In the genomic region with DNA sequence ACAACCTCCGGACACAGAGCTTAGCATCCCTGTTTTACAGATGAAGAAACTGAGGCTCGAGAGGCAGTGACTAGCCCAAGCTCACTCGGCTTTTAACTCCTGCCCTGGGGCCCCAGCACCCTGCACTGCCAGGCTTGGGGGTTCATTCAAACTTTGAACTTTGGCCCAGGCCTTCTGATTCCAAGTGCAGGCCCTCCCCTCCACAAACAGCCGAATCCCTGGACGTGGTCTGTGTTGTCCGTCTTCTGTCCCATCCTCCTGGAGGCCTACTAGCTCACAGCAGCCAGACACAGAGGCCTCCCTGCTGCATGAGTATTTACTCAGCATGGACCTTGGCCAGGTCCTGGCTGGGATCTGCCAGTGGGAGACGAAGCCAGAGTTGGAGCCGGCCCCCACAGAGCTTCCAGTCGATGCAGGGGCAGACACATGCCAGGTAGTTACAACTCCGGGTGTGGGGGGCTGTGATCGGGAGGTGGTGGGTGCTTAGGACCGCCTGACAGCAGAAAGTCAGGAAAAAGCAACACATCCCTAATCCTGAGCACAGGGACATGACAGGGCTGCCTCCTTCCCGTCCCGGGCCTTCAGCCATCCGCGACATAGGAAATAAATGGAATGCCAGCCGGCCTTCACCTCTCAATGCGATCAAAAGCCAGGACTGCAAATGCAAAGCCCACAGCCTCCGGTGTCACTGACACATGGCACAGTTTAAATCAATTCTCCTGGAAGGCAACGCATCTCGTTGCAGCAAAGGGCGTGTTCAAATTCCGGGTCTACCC, we compare ENCODE assay signal across 8 cellular contexts. TPM values are rescaled to one million over a fixed set of nuclear protein-coding genes. Genes with fewer than 3 reads are reported as not detected.
DNase-seq lines count a peak whose midpoint lies in the region; ATAC-seq lines count a peak whose summit lies in the region.

No MANE protein-coding gene starts in this region.

- H3K36me3 Mint-ChIP-seq in stimulated activated naive CD8-positive, alpha-beta T cell treated with anti-CD3 and anti-CD28 coated beads, Interleukin-15, Interleukin-2, amounts not matched to agents 100 ng/mL and 50 ng/mL, for 24 hours (ENCODE audit: low read depth), result peaks cover 22% of the 10 kb centered on the region

- no peaks in the 10 kb centered on the region for H3K9me3 Mint-ChIP-seq in stimulated activated naive CD8-positive, alpha-beta T cell treated with anti-CD3 and anti-CD28 coated beads, Interleukin-15, Interleukin-2, amounts not matched to agents 100 ng/mL and 50 ng/mL, for 24 hours

- no peak for ATAC-seq in stimulated activated naive CD8-positive, alpha-beta T cell treated with anti-CD3 and anti-CD28 coated beads, Interleukin-15, Interleukin-2, amounts not matched to agents 100 U/mL and 50 U/mL, for 24 hours
- ATAC-seq in aorta (ENCODE audit: low FRiP score) (peak; percentile 53), HG03139 (IDR thresholded peaks at IDR 0.05; ENCODE audit: unreplicated experiment) (no peak)

- intact Hi-C loops in aorta (cut with DNase I), result loop anchor here in 1 of 2 donors (2.0 kb wide), 1 partner anchor 22 kb away; no protein-coding TSS in a partner anchor

- H3K27ac ChIP-seq in aorta (ENCODE audit: low read depth in 1 of 2, low read length in 2 of 2), result peak overlapping the region; percentile 67 to 97

- no peaks in the 10 kb centered on the region for H3K27me3 Mint-ChIP-seq in stimulated activated naive CD8-positive, alpha-beta T cell treated with anti-CD3 and anti-CD28 coated beads, Interleukin-15, Interleukin-2, amounts not matched to agents 100 ng/mL and 50 ng/mL, for 24 hours

- no peaks in the 10 kb centered on the region for H3K9me3 ChIP-seq in aorta (ENCODE audit: control insufficient read depth, low read length)

- H3K4me3 Mint-ChIP-seq in stimulated activated naive CD8-positive, alpha-beta T cell treated with anti-CD3 and anti-CD28 coated beads, Interleukin-15, Interleukin-2, amounts not matched to agents 100 ng/mL and 50 ng/mL, for 24 hours, result peak overlapping the region; percentile 82

- H3K4me3 ChIP-seq in aorta (ENCODE audit: low read length in 2 of 2), result no peak overlapping the region

- peaks cover 0 to 8% of the 10 kb centered on the region in 2 donors for H3K4me1 ChIP-seq in aorta (ENCODE audit: control insufficient read depth in 1 of 2, insufficient read depth in 2 of 2, low read length in 2 of 2)

- H3K27ac Mint-ChIP-seq in stimulated activated naive CD8-positive, alpha-beta T cell treated with anti-CD3 and anti-CD28 coated beads, Interleukin-15, Interleukin-2, amounts not matched to agents 100 ng/mL and 50 ng/mL, for 24 hours, result peak overlapping the region; percentile 99

- H3K36me3 ChIP-seq in aorta (ENCODE audit: control insufficient read depth in 1 of 2, insufficient read depth in 2 of 2, low read length in 1 of 2), result no peaks in the 10 kb centered on the region

- WGBS in aorta, 2 donors, result 20% methylated on average over 23 of the region's 23 CpGs

- peaks cover 94% of the 10 kb centered on the region for H3K4me1 Mint-ChIP-seq in stimulated activated naive CD8-positive, alpha-beta T cell treated with anti-CD3 and anti-CD28 coated beads, Interleukin-15, Interleukin-2, amounts not matched to agents 100 ng/mL and 50 ng/mL, for 24 hours (ENCODE audit: low read depth)

- no peaks in the 10 kb centered on the region for H3K27me3 ChIP-seq in aorta (ENCODE audit: control insufficient read depth in 1 of 2, insufficient read depth in 2 of 2, low read length in 1 of 2)

- no peak for DNase-seq in stimulated activated naive CD8-positive, alpha-beta T cell treated with anti-CD3 and anti-CD28 coated beads, Interleukin-15, Interleukin-2, amounts not matched to agents 100 U/mL and 50 U/mL, for 24 hours
- DNase-seq in dermis microvascular lymphatic vessel endothelial cell (ENCODE audit: low read depth in 2 of 2), result peak; percentile 41 to 53
- DNase-seq in mucosa of gallbladder (ENCODE audit: low spot score), result peak; percentile 66
- DNase-seq in aorta, result peak; percentile 83 to 88
- no peak for DNase-seq in stimulated activated CD4-positive, alpha-beta T cell treated with anti-CD3 and anti-CD28 coated beads, Interleukin-2, amount 100 ng/mL, for 24 hours
- no peak for DNase-seq in NCI-H1436 treated with DMSO at 0.1 percent for 48 hours (lab: John Stamatoyannopoulos, UW)

RNA-seq across cellular contexts. Expression of a gene that starts 7.4 kb away (rescaled TPM):
- total RNA-seq in dermis microvascular lymphatic vessel endothelial cell, result 7.6 and 9.0 TPM in 2 replicates
- 12.2 TPM for total RNA-seq in mucosa of gallbladder
- 10 to 100 TPM; 21.5 to 34.7 TPM for total RNA-seq in aorta
- 1 to 10 TPM; 3.9 to 5.4 TPM for polyA plus RNA-seq in aorta

RNA-seq across cellular contexts. Expression of a gene that starts 46.7 kb away (rescaled TPM):
- total RNA-seq in dermis microvascular lymphatic vessel endothelial cell, result 12.7 and 16.4 TPM in 2 replicates
- 26.4 TPM for total RNA-seq in mucosa of gallbladder
- total RNA-seq in aorta, result 10 to 100 TPM in 1 of 2 donors, 1 to 10 TPM in 1; 9.3 to 12.7 TPM
- polyA plus RNA-seq in aorta, result 1 to 10 TPM; 4.8 to 9.8 TPM

Comparison
In these comparisons a context has a peak if more than half of its experiments do, and no peak if none do; other contexts are left out.
1. DNase-seq: peak in dermis microvascular lymphatic vessel endothelial cell (2 of 2), mucosa of gallbladder (single experiment) and aorta (2 of 2); none in stimulated activated naive CD8-positive, alpha-beta T cell treated with anti-CD3 and anti-CD28 coated beads, Interleukin-15, Interleukin-2, amounts not matched to agents 100 U/mL and 50 U/mL, for 24 hours (single experiment), stimulated activated CD4-positive, alpha-beta T cell treated with anti-CD3 and anti-CD28 coated beads, Interleukin-2, amount 100 ng/mL, for 24 hours (0 of 2) and NCI-H1436 treated with DMSO at 0.1 percent for 48 hours (single experiment).